24 cellular contexts compared by ENCODE assay signal in genomic region chr4:26354491-26354890, GRCh38.
"Had no signal": no experiment of that assay in that cellular context is flagged by ENCODE, and none has a peak within 500 bp of the region (broad histone marks: within the 10 kb centered on the region; RNA-seq: fewer than 3 reads in every experiment).

No MANE protein-coding gene starts in this region.

- DNase-seq: activated CD4-positive, alpha-beta memory T cell treated with anti-CD3 and anti-CD28 coated beads, Interleukin-2, amount 10 ng/mL, durations not matched to agents 7 days and 5 days; activated CD4-positive, alpha-beta T cell treated with anti-CD3 and anti-CD28 coated beads for 1 hour; activated CD4-positive, alpha-beta T cell treated with anti-CD3 and anti-CD28 coated beads for 4 hours; activated CD4-positive, alpha-beta T cell treated with anti-CD3 and anti-CD28 coated beads, Interleukin-2, amount 10 ng/mL, durations not matched to agents 7 days and 5 days; activated CD4-positive, alpha-beta T cell treated with anti-CD3 and anti-CD28 coated beads, Interleukin-2, amount 50 U/mL, for 4 hours; activated CD8-positive, alpha-beta memory T cell treated with anti-CD3 and anti-CD28 coated beads, Interleukin-2, amount 50 U/mL, for 48 hours; activated gamma-delta T cell; activated naive CD4-positive, alpha-beta T cell; activated naive CD4-positive, alpha-beta T cell treated with anti-CD3 and anti-CD28 coated beads, Interleukin-2, amount 10 ng/mL, durations not matched to agents 7 days and 5 days; activated naive CD8-positive, alpha-beta T cell treated with anti-CD3 and anti-CD28 coated beads, Interleukin-2, amount 10 ng/mL, durations not matched to agents 7 days and 5 days; activated T-cell treated with anti-CD3 and anti-CD28 coated beads for 4 hours; activated T-cell treated with anti-CD3 and anti-CD28 coated beads, Interleukin-2, amount 50 U/mL, for 24 hours; activated T-cell treated with anti-CD3 and anti-CD28 coated beads, Interleukin-2, amount 50 U/mL, for 72 hours; brain microvascular endothelial cell; cortex of kidney; dermis blood vessel endothelial cell; effector CD8-positive, alpha-beta T cell; esophagus squamous epithelium; foreskin melanocyte; T-helper 2 cell had no signal

- ATAC-seq: activated naive CD4-positive, alpha-beta T cell treated with anti-CD3 and anti-CD28 coated beads, Interleukin-2, amount 50 U/mL, for 72 hours; activated T-cell treated with anti-CD3 and anti-CD28 coated beads, Interleukin-2, amount 50 U/mL, for 72 hours; gastroesophageal sphincter had no signal

- H3K36me3 Mint-ChIP-seq: activated naive CD4-positive, alpha-beta T cell treated with anti-CD3 and anti-CD28 coated beads, Interleukin-2, amount 10 ng/mL, durations not matched to agents 7 days and 5 days; activated naive CD4-positive, alpha-beta T cell treated with anti-CD3 and anti-CD28 coated beads, Interleukin-2, amount 50 U/mL, for 72 hours had no signal

- H3K9me3 Mint-ChIP-seq: activated CD4-positive, alpha-beta memory T cell treated with anti-CD3 and anti-CD28 coated beads, Interleukin-2, amount 10 ng/mL, durations not matched to agents 7 days and 5 days; activated CD4-positive, alpha-beta T cell treated with anti-CD3 and anti-CD28 coated beads, Interleukin-2, amount 10 ng/mL, durations not matched to agents 7 days and 5 days; activated naive CD4-positive, alpha-beta T cell treated with anti-CD3 and anti-CD28 coated beads, Interleukin-2, amount 10 ng/mL, durations not matched to agents 7 days and 5 days; activated naive CD4-positive, alpha-beta T cell treated with anti-CD3 and anti-CD28 coated beads, Interleukin-2, amount 50 U/mL, for 72 hours; activated naive CD8-positive, alpha-beta T cell treated with anti-CD3 and anti-CD28 coated beads, Interleukin-2, amount 10 ng/mL, durations not matched to agents 7 days and 5 days; activated T-cell treated with anti-CD3 and anti-CD28 coated beads, Interleukin-2, amount 50 U/mL, for 24 hours; activated T-cell treated with anti-CD3 and anti-CD28 coated beads, Interleukin-2, amount 50 U/mL, for 72 hours; central memory CD8-positive, alpha-beta T cell had no signal

- H3K4me3 ChIP-seq: esophagus squamous epithelium, gastroesophageal sphincter had no signal

- H3K27ac ChIP-seq: brain microvascular endothelial cell, epithelial cell of prostate, esophagus squamous epithelium, gastroesophageal sphincter had no signal

- H3K27me3 ChIP-seq: brain microvascular endothelial cell, esophagus squamous epithelium, gastroesophageal sphincter had no signal

- H3K4me3 Mint-ChIP-seq: activated CD4-positive, alpha-beta memory T cell treated with anti-CD3 and anti-CD28 coated beads, Interleukin-2, amount 10 ng/mL, durations not matched to agents 7 days and 5 days; activated CD4-positive, alpha-beta T cell treated with anti-CD3 and anti-CD28 coated beads, Interleukin-2, amount 10 ng/mL, durations not matched to agents 7 days and 5 days; activated naive CD4-positive, alpha-beta T cell treated with anti-CD3 and anti-CD28 coated beads, Interleukin-2, amount 10 ng/mL, durations not matched to agents 7 days and 5 days; activated naive CD8-positive, alpha-beta T cell treated with anti-CD3 and anti-CD28 coated beads, Interleukin-2, amount 10 ng/mL, durations not matched to agents 7 days and 5 days; activated T-cell treated with anti-CD3 and anti-CD28 coated beads, Interleukin-2, amount 50 U/mL, for 24 hours; activated T-cell treated with anti-CD3 and anti-CD28 coated beads, Interleukin-2, amount 50 U/mL, for 72 hours; central memory CD8-positive, alpha-beta T cell had no signal

- H3K27ac Mint-ChIP-seq: activated CD4-positive, alpha-beta memory T cell treated with anti-CD3 and anti-CD28 coated beads, Interleukin-2, amount 10 ng/mL, durations not matched to agents 7 days and 5 days; activated CD4-positive, alpha-beta T cell treated with anti-CD3 and anti-CD28 coated beads, Interleukin-2, amount 10 ng/mL, durations not matched to agents 7 days and 5 days; activated naive CD4-positive, alpha-beta T cell treated with anti-CD3 and anti-CD28 coated beads, Interleukin-2, amount 10 ng/mL, durations not matched to agents 7 days and 5 days; activated naive CD4-positive, alpha-beta T cell treated with anti-CD3 and anti-CD28 coated beads, Interleukin-2, amount 50 U/mL, for 72 hours; activated naive CD8-positive, alpha-beta T cell treated with anti-CD3 and anti-CD28 coated beads, Interleukin-2, amount 10 ng/mL, durations not matched to agents 7 days and 5 days; activated T-cell treated with anti-CD3 and anti-CD28 coated beads, Interleukin-2, amount 50 U/mL, for 24 hours had no signal

- H3K36me3 ChIP-seq: brain microvascular endothelial cell, esophagus squamous epithelium, gastroesophageal sphincter had no signal

- H3K27me3 Mint-ChIP-seq: activated CD4-positive, alpha-beta memory T cell treated with anti-CD3 and anti-CD28 coated beads, Interleukin-2, amount 10 ng/mL, durations not matched to agents 7 days and 5 days; activated CD4-positive, alpha-beta T cell treated with anti-CD3 and anti-CD28 coated beads, Interleukin-2, amount 10 ng/mL, durations not matched to agents 7 days and 5 days; activated naive CD4-positive, alpha-beta T cell treated with anti-CD3 and anti-CD28 coated beads, Interleukin-2, amount 10 ng/mL, durations not matched to agents 7 days and 5 days; activated naive CD8-positive, alpha-beta T cell treated with anti-CD3 and anti-CD28 coated beads, Interleukin-2, amount 10 ng/mL, durations not matched to agents 7 days and 5 days; activated T-cell treated with anti-CD3 and anti-CD28 coated beads, Interleukin-2, amount 50 U/mL, for 24 hours; central memory CD8-positive, alpha-beta T cell had no signal

- H3K9me3 ChIP-seq: esophagus squamous epithelium, gastroesophageal sphincter had no signal
